In the genomic region with DNA sequence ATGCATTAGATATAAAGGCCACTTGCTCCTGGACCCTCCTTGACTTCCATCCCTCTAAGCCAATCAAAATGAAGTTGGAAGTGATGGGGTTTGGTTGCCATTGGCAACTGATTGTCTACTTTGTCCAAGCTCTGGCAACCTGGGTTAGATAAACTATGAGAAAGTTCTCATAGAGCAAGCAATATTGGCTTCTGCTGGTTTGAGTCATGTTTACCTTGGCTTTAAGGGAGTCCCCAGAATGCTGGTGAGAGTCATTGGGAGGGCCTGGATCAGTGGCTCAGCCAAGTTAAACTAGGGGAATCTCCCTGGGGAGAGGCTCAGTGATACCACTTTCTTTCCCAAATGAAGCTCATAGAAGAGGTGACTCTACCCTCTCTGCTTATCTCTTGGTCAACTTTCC, we compare ENCODE assay signal across 24 cellular contexts.
DNase-seq lines count a peak whose midpoint lies in the region; ATAC-seq and TF ChIP-seq lines count a peak whose summit lies in the region.
"Had no signal": no experiment of that assay in that cellular context is flagged by ENCODE, and none has a peak within 500 bp of the region (broad histone marks: within the 10 kb centered on the region; RNA-seq: fewer than 3 reads in every experiment).

No MANE protein-coding gene starts in this region.

- CTCF ChIA-PET in MCF 10A (lab: Yijun Ruan, JAX): no interaction called here

- intact Hi-C loops in MCF 10A (cut with micrococcal nuclease): no loop called here
- intact Hi-C loops in breast epithelium (cut with DNase I; ENCODE audit: low total_unique reads): no loop called here
- intact Hi-C loops in heart right ventricle (cut with DNase I): no loop called here
- intact Hi-C loops in aorta (cut with DNase I): loop anchor here in 1 of 2 donors (5.0 kb wide), 1 partner anchor 104 kb away; no protein-coding TSS in a partner anchor

- no peaks in the 10 kb centered on the region for H3K27me3 ChIP-seq in breast epithelium
- no peaks in the 10 kb centered on the region for H3K27me3 ChIP-seq in brain microvascular endothelial cell (replicated peaks)
- H3K27me3 ChIP-seq in heart right ventricle: no peaks in the 10 kb centered on the region
- H3K27me3 ChIP-seq in aorta (ENCODE audit: control insufficient read depth in 1 of 2, insufficient read depth in 2 of 2, low read length in 1 of 2): no peaks in the 10 kb centered on the region
- H3K27me3 ChIP-seq: BLaER1 treated with 17β-estradiol and CSF1 and Interleukin-3, amounts not matched to agents 10 nM and 100 nM; sigmoid colon; tibial nerve had no signal

- no peaks in the 10 kb centered on the region for H3K9me3 Mint-ChIP-seq in MCF 10A (ENCODE audit: unreplicated experiment)
- H3K9me3 Mint-ChIP-seq in activated naive CD8-positive, alpha-beta T cell treated with anti-CD3 and anti-CD28 coated beads for 36 hours: no peaks in the 10 kb centered on the region
- H3K9me3 Mint-ChIP-seq: activated T-helper 1 cell treated with anti-CD3 and anti-CD28 coated beads, Interleukin-12 subunit alpha, Interleukin-12 subunit beta, Interleukin-2, Interleukin-4 antibody, amounts not matched to agents 30 ng/mL and 10 ng/mL and 1 ng/mL, durations not matched to agents 14 hours and 24 hours and 36 hours; central memory CD8-positive, alpha-beta T cell; H9; IgD-negative memory B cell; stimulated activated naive B cell treated with anti-CD40 and anti-IgM and Interleukin-4, amounts not matched to agents 10 μg/mL and 1 μg/mL and 100 μg/mL, for 72 hours had no signal

- no peak overlapping the region for H3K4me3 Mint-ChIP-seq in MCF 10A (ENCODE audit: unreplicated experiment)
- no peak overlapping the region for H3K4me3 Mint-ChIP-seq in activated naive CD8-positive, alpha-beta T cell treated with anti-CD3 and anti-CD28 coated beads for 36 hours
- H3K4me3 Mint-ChIP-seq: activated naive CD8-positive, alpha-beta T cell; activated T-helper 1 cell treated with anti-CD3 and anti-CD28 coated beads, Interleukin-12 subunit alpha, Interleukin-12 subunit beta, Interleukin-2, Interleukin-4 antibody, amounts not matched to agents 30 ng/mL and 10 ng/mL and 1 ng/mL, durations not matched to agents 14 hours and 24 hours and 36 hours; central memory CD8-positive, alpha-beta T cell; H9; IgD-negative memory B cell; naive thymus-derived CD4-positive, alpha-beta T cell; stimulated activated naive B cell treated with anti-CD40 and anti-IgM and Interleukin-4, amounts not matched to agents 10 μg/mL and 1 μg/mL and 100 μg/mL, for 72 hours had no signal

- H3K27me3 Mint-ChIP-seq in MCF 10A (ENCODE audit: insufficient read depth, unreplicated experiment): peaks cover 47% of the 10 kb centered on the region
- no peaks in the 10 kb centered on the region for H3K27me3 Mint-ChIP-seq in activated naive CD8-positive, alpha-beta T cell treated with anti-CD3 and anti-CD28 coated beads for 36 hours

- TF ChIP-seq CTCF in MCF 10A (IDR thresholded peaks at IDR 0.05; ENCODE audit: unreplicated experiment) (no peak), breast epithelium (IDR thresholded peaks at IDR 0.05) (no peak), brain microvascular endothelial cell (IDR thresholded peaks at IDR 0.05; ENCODE audit: low read depth, low read length, missing control alignments) (no peak), heart right ventricle (IDR thresholded peaks at IDR 0.05) (no peak)

- H3K36me3 ChIP-seq in breast epithelium (no peaks in the 10 kb centered on the region), brain microvascular endothelial cell (replicated peaks) (no peaks in the 10 kb centered on the region), heart right ventricle (peaks cover 0 to under 1% (median 0%) of the 10 kb centered on the region in 9 donors), aorta (ENCODE audit: control insufficient read depth in 1 of 2, insufficient read depth in 2 of 2, low read length in 1 of 2) (no peaks in the 10 kb centered on the region)
- H3K36me3 ChIP-seq: BLaER1 treated with 17β-estradiol and CSF1 and Interleukin-3, amounts not matched to agents 10 nM and 100 nM; sigmoid colon; tibial nerve had no signal

- peak; percentile 48 to 84 (median 73) for ATAC-seq in heart right ventricle
- peak; percentile 89 for ATAC-seq in aorta (ENCODE audit: low FRiP score)
- ATAC-seq: GM12878; naive thymus-derived CD4-positive, alpha-beta T cell had no signal

- H3K9me3 ChIP-seq in breast epithelium (no peaks in the 10 kb centered on the region), heart right ventricle (no peaks in the 10 kb centered on the region), aorta (ENCODE audit: control insufficient read depth, low read length) (no peaks in the 10 kb centered on the region)
- H3K9me3 ChIP-seq: BLaER1 treated with 17β-estradiol and CSF1 and Interleukin-3, amounts not matched to agents 10 nM and 100 nM; sigmoid colon; tibial nerve had no signal

- H3K4me1 ChIP-seq in breast epithelium: no peaks in the 10 kb centered on the region
- H3K4me1 ChIP-seq in heart right ventricle: peaks cover 0 to 28% (median 0%) of the 10 kb centered on the region in 9 donors
- H3K4me1 ChIP-seq in aorta (ENCODE audit: control insufficient read depth in 1 of 2, insufficient read depth in 2 of 2, low read length in 2 of 2): peaks cover 5 to 17% of the 10 kb centered on the region in 2 donors
- H3K4me1 ChIP-seq: BLaER1 treated with 17β-estradiol and CSF1 and Interleukin-3, amounts not matched to agents 10 nM and 100 nM; tibial nerve had no signal

- no peaks in the 10 kb centered on the region for H3K4me1 Mint-ChIP-seq in MCF 10A (ENCODE audit: insufficient read depth, unreplicated experiment)
- no peaks in the 10 kb centered on the region for H3K4me1 Mint-ChIP-seq in activated naive CD8-positive, alpha-beta T cell treated with anti-CD3 and anti-CD28 coated beads for 36 hours
- H3K4me1 Mint-ChIP-seq: central memory CD8-positive, alpha-beta T cell; IgD-negative memory B cell; naive thymus-derived CD4-positive, alpha-beta T cell; stimulated activated naive B cell treated with anti-CD40 and anti-IgM and Interleukin-4, amounts not matched to agents 10 μg/mL and 1 μg/mL and 100 μg/mL, for 72 hours had no signal

- H3K27ac ChIP-seq in breast epithelium (no peak overlapping the region), brain microvascular endothelial cell (no peak overlapping the region), heart right ventricle (no peak overlapping the region), aorta (ENCODE audit: low read depth in 1 of 2, low read length in 2 of 2) (no peak overlapping the region)
- H3K27ac ChIP-seq: BLaER1 treated with 17β-estradiol and CSF1 and Interleukin-3, amounts not matched to agents 10 nM and 100 nM; sigmoid colon; tibial nerve had no signal

- no TSS peak for BruUV-seq in MCF 10A (replicated peaks; lab: Mats Ljungman, UMichigan)

- no peak for TF ChIP-seq POLR2A in breast epithelium (IDR thresholded peaks at IDR 0.05)

- no peaks in the 10 kb centered on the region for H3K36me3 Mint-ChIP-seq in MCF 10A (ENCODE audit: insufficient read depth, unreplicated experiment)
- no peaks in the 10 kb centered on the region for H3K36me3 Mint-ChIP-seq in activated naive CD8-positive, alpha-beta T cell treated with anti-CD3 and anti-CD28 coated beads for 36 hours
- H3K36me3 Mint-ChIP-seq: activated naive CD8-positive, alpha-beta T cell; IgD-negative memory B cell; naive thymus-derived CD4-positive, alpha-beta T cell; stimulated activated naive B cell treated with anti-CD40 and anti-IgM and Interleukin-4, amounts not matched to agents 10 μg/mL and 1 μg/mL and 100 μg/mL, for 72 hours had no signal

- peak; percentile 28 for DNase-seq in MCF 10A (ENCODE audit: unreplicated experiment)
- DNase-seq in breast epithelium (ENCODE audit: low spot score in 2 of 2): no peak
- DNase-seq in brain microvascular endothelial cell: peak; percentile 18
- peak in 1 of 2 donors; percentile 40 for DNase-seq in heart right ventricle
- peak in 1 of 2 donors; percentile 59 for DNase-seq in aorta
- no peak for DNase-seq in cortex of kidney (lab: John Stamatoyannopoulos, UW)
- DNase-seq in NCI-H2029 treated with DMSO at 0.1 percent for 48 hours (lab: John Stamatoyannopoulos, UW): no peak
- no peak for DNase-seq in activated naive CD8-positive, alpha-beta T cell treated with anti-CD3 and anti-CD28 coated beads for 36 hours
- DNase-seq: H9; hippocampal formation; mesendoderm; naive thymus-derived CD4-positive, alpha-beta T cell; NCI-H1694 treated with DMSO at 0.1 percent for 48 hours; NCI-H345; NK-92 treated with Interleukin-12 subunit alpha and Interleukin-12 subunit beta, amount 100 ng/mL, for 24 hours; sigmoid colon; stimulated activated naive B cell treated with anti-CD40 and anti-IgM and Interleukin-4, amounts not matched to agents 10 μg/mL and 1 μg/mL and 100 μg/mL, for 72 hours had no signal

- in situ Hi-C loops in brain microvascular endothelial cell (cut with HindIII; ENCODE audit: low pct_ligation_motif_present, low sequenced_read_pairs): no loop called here

- no peak overlapping the region for H3K4me3 ChIP-seq in breast epithelium
- H3K4me3 ChIP-seq in brain microvascular endothelial cell (ENCODE audit: low read depth, low read length): no peak overlapping the region
- H3K4me3 ChIP-seq in heart right ventricle: no peak overlapping the region
- no peak overlapping the region for H3K4me3 ChIP-seq in aorta (ENCODE audit: low read length in 2 of 2)
- H3K4me3 ChIP-seq: BLaER1 treated with 17β-estradiol and CSF1 and Interleukin-3, amounts not matched to agents 10 nM and 100 nM; GM12878; sigmoid colon; tibial nerve had no signal

- no peak overlapping the region for H3K27ac Mint-ChIP-seq in MCF 10A (ENCODE audit: low read depth, unreplicated experiment)
- H3K27ac Mint-ChIP-seq in activated naive CD8-positive, alpha-beta T cell treated with anti-CD3 and anti-CD28 coated beads for 36 hours: no peak overlapping the region
- H3K27ac Mint-ChIP-seq: activated naive CD8-positive, alpha-beta T cell; activated T-helper 1 cell treated with anti-CD3 and anti-CD28 coated beads, Interleukin-12 subunit alpha, Interleukin-12 subunit beta, Interleukin-2, Interleukin-4 antibody, amounts not matched to agents 30 ng/mL and 10 ng/mL and 1 ng/mL, durations not matched to agents 14 hours and 24 hours and 36 hours; H9; IgD-negative memory B cell; naive thymus-derived CD4-positive, alpha-beta T cell; stimulated activated naive B cell treated with anti-CD40 and anti-IgM and Interleukin-4, amounts not matched to agents 10 μg/mL and 1 μg/mL and 100 μg/mL, for 72 hours had no signal

- POLR2A ChIA-PET in MCF 10A (lab: Yijun Ruan, JAX): no interaction called here

Comparison
In these comparisons a context has a peak if more than half of its experiments do, and no peak if none do; other contexts are left out.
1. DNase-seq: peak in MCF 10A (single experiment) and brain microvascular endothelial cell (single experiment); none in breast epithelium (0 of 2), cortex of kidney (single experiment), NCI-H2029 treated with DMSO at 0.1 percent for 48 hours (single experiment) and activated naive CD8-positive, alpha-beta T cell treated with anti-CD3 and anti-CD28 coated beads for 36 hours (single experiment).